Comparison of ENCODE assay signal across 1 cellular context in the genomic region with DNA sequence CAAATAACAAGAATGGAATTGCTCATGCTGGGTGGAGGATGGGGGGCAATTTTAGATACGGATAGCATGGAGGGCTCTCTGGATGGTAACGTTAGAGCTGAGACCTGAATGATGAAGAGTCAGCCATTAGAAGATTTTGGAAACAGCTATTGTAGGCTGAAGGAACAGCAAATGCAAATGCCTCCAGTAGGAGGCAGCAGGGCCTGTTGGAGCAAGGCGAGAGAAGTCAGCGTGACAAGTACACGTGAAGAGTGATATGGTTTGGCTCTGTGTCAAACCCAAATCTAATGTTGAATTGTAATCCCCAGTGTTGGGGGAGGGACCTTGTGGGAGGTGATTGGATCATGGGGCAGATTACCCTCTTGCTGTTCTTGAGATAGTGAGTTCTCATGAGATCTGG.
TF ChIP-seq lines count a peak whose summit lies in the region.

No MANE protein-coding gene starts in this region.

TF ChIP-seq in H1, 55 proteins besides CTCF, POLR2A, EP300 and RAD21 (continued from another document):
- TF ChIP-seq TBP (IDR thresholded peaks at IDR 0.05; ENCODE audit: low read depth, low read length): no peak
